ENCODE assay signal across 23 cellular contexts in genomic region chrX:2224141-2224540, GRCh38.
"Had no signal": no experiment of that assay in that cellular context is flagged by ENCODE, and none has a peak within 500 bp of the region (broad histone marks: within the 10 kb centered on the region; RNA-seq: fewer than 3 reads in every experiment).

No MANE protein-coding gene starts in this region.

- H3K27me3 Mint-ChIP-seq: dendritic cell treated with granulocyte-macrophage colony-stimulating factor and Interleukin-4, amounts not matched to agents 40 ng/mL and 50 ng/mL, for 4 days; effector memory CD8-positive, alpha-beta T cell; naive thymus-derived CD4-positive, alpha-beta T cell had no signal

- H3K4me3 ChIP-seq: colonic mucosa, esophagus squamous epithelium, gastrocnemius medialis, heart right ventricle, left lung, lower lobe of right lung had no signal

- DNase-seq: colonic mucosa; cortex of kidney; effector CD8-positive, alpha-beta T cell; effector memory CD8-positive, alpha-beta T cell; erythroblast; esophagus squamous epithelium; foreskin fibroblast; foreskin melanocyte; gastrocnemius medialis; glutamatergic neuron; head of caudate nucleus; heart right ventricle; hippocampal formation; left cardiac atrium; left lung; left ventricle myocardium superior; lower lobe of right lung; mesenchymal stem cell; midbrain; naive thymus-derived CD4-positive, alpha-beta T cell had no signal

- ATAC-seq: effector memory CD8-positive, alpha-beta T cell; esophagus mucosa; gastrocnemius medialis; heart right ventricle; left cardiac atrium; left lung; left ventricle myocardium superior; lower lobe of right lung; naive thymus-derived CD4-positive, alpha-beta T cell had no signal

- H3K36me3 ChIP-seq: colonic mucosa had no signal

- H3K27me3 ChIP-seq: colonic mucosa, esophagus squamous epithelium, gastrocnemius medialis, heart right ventricle, left lung had no signal

- H3K4me1 ChIP-seq: colonic mucosa, esophagus squamous epithelium, gastrocnemius medialis, heart right ventricle, left lung, lower lobe of right lung had no signal

- H3K4me3 Mint-ChIP-seq: dendritic cell treated with granulocyte-macrophage colony-stimulating factor and Interleukin-4, amounts not matched to agents 40 ng/mL and 50 ng/mL, for 4 days; effector memory CD8-positive, alpha-beta T cell had no signal

- H3K9me3 ChIP-seq: colonic mucosa had no signal

- H3K27ac Mint-ChIP-seq: dendritic cell treated with granulocyte-macrophage colony-stimulating factor and Interleukin-4, amounts not matched to agents 40 ng/mL and 50 ng/mL, for 4 days; effector memory CD8-positive, alpha-beta T cell; naive thymus-derived CD4-positive, alpha-beta T cell had no signal

- H3K27ac ChIP-seq: colonic mucosa, epithelial cell of prostate, esophagus squamous epithelium, gastrocnemius medialis, heart right ventricle, left lung, lower lobe of right lung had no signal
